In the genomic region with DNA sequence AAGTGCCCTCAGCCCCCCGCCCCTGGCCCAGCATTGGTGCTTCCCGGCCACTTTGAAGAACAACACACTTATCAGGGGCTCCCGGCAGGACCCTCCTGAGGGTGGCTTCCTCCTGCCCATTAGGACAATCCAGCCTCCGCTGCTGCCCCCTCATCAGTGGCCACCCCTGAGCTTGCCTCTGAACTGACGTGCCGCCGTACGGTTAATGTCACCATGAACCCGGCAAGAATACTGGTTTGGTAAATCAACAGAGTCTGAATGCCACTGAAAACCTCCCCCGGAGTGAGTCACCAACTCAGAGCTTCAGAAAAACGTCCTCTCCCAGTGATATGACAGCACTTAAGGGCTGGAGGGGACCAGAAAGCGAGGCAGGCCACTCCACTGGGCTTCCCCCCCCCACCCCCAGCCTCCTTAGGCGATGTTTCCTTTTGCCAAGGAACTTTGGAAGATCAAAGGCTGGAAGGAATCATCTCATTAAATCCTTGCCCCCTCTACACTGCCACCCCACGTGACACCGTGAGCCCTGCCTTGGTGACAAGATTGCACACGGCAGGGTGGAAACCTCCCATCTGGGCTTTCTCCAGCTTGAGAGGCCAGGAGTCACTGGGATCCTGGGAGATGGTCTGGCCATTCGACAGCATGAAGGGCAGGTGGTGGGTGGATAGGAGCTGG, we compare ENCODE assay signal across 10 cellular contexts.
DNase-seq lines count a peak whose midpoint lies in the region; ATAC-seq and TF ChIP-seq lines count a peak whose summit lies in the region.
"Had no signal": no experiment of that assay in that cellular context is flagged by ENCODE, and none has a peak within 500 bp of the region (broad histone marks: within the 10 kb centered on the region; RNA-seq: fewer than 3 reads in every experiment).

No MANE protein-coding gene starts in this region.

- intact Hi-C loops in posterior vena cava (cut with DNase I) = no loop called here

- H3K4me3 Mint-ChIP-seq in activated naive CD4-positive, alpha-beta T cell treated with anti-CD3 and anti-CD28 coated beads, Interleukin-2, amount 10 ng/mL, durations not matched to agents 7 days and 5 days = no peak overlapping the region
- no peak overlapping the region for H3K4me3 Mint-ChIP-seq in T-cell

- no peak for TF ChIP-seq CTCF in coronary artery (IDR thresholded peaks at IDR 0.05)

- CTCF ChIA-PET in activated naive CD4-positive, alpha-beta T cell treated with anti-CD3 and anti-CD28 coated beads, Interleukin-2, amount 10 ng/mL, durations not matched to agents 7 days and 5 days (lab: Charles Lee) = no interaction called here
- CTCF ChIA-PET in T-cell (lab: Charles Lee) = no interaction called here

- POLR2A ChIA-PET in T-cell (lab: Charles Lee) = interaction anchor here in 1 of 2 donors (0.6 kb wide), 1 partner anchor 152 kb away, joined by 3 read pairs; no protein-coding TSS in a partner anchor

- peak overlapping the region; percentile 61 for H3K4me3 ChIP-seq in coronary artery

- H3K27me3 Mint-ChIP-seq in activated naive CD4-positive, alpha-beta T cell treated with anti-CD3 and anti-CD28 coated beads, Interleukin-2, amount 10 ng/mL, durations not matched to agents 7 days and 5 days = peaks cover 82% of the 10 kb centered on the region
- H3K27me3 Mint-ChIP-seq in T-cell = peaks cover 24 to 36% of the 10 kb centered on the region in 2 donors

- H3K4me1 Mint-ChIP-seq in activated naive CD4-positive, alpha-beta T cell treated with anti-CD3 and anti-CD28 coated beads, Interleukin-2, amount 10 ng/mL, durations not matched to agents 7 days and 5 days = peaks cover 5% of the 10 kb centered on the region
- peaks cover 6 to 7% (median 7%) of the 10 kb centered on the region in 3 donors for H3K4me1 Mint-ChIP-seq in T-cell

- ATAC-seq in GM19467 (IDR thresholded peaks at IDR 0.05; ENCODE audit: unreplicated experiment) (no peak), T-cell (replicated peaks in 1 of 4) (no peak)
- ATAC-seq: activated CD4-positive, CD25-positive, alpha-beta regulatory T cell treated with anti-CD3 and anti-CD28 coated beads, Interleukin-2, amount 50 U/mL, for 24 hours had no signal

- H3K36me3 Mint-ChIP-seq in activated naive CD4-positive, alpha-beta T cell treated with anti-CD3 and anti-CD28 coated beads, Interleukin-2, amount 10 ng/mL, durations not matched to agents 7 days and 5 days = no peaks in the 10 kb centered on the region
- no peaks in the 10 kb centered on the region for H3K36me3 Mint-ChIP-seq in T-cell

- H3K27ac ChIP-seq in coronary artery = peak overlapping the region; percentile 59 to 87

- no peaks in the 10 kb centered on the region for H3K9me3 Mint-ChIP-seq in activated naive CD4-positive, alpha-beta T cell treated with anti-CD3 and anti-CD28 coated beads, Interleukin-2, amount 10 ng/mL, durations not matched to agents 7 days and 5 days
- H3K9me3 Mint-ChIP-seq in T-cell = no peaks in the 10 kb centered on the region

- no peak overlapping the region for H3K27ac Mint-ChIP-seq in activated naive CD4-positive, alpha-beta T cell treated with anti-CD3 and anti-CD28 coated beads, Interleukin-2, amount 10 ng/mL, durations not matched to agents 7 days and 5 days
- no peak overlapping the region for H3K27ac Mint-ChIP-seq in T-cell

- DNase-seq in Caki2 (ENCODE audit: low read depth) (peak; percentile 8), HuH-7.5 (ENCODE audit: low spot score) (peak; percentile 59), coronary artery (ENCODE audit: low spot score) (no peak), posterior vena cava (ENCODE audit: low spot score) (peak; percentile 71), NOMO-1 (lab: John Stamatoyannopoulos, UW; ENCODE audit: unreplicated experiment in 2 of 2) (no peak), T-cell (no peak)
- no peak for DNase-seq in activated naive CD4-positive, alpha-beta T cell treated with anti-CD3 and anti-CD28 coated beads, Interleukin-2, amount 10 ng/mL, durations not matched to agents 7 days and 5 days
- DNase-seq: DMS79 treated with DMSO at 0.1 percent for 48 hours had no signal

- in situ Hi-C loops in Caki2 (cut with HindIII; ENCODE audit: low pct_unique_long_range_greater_than_20kb, low sequenced_read_pairs) = no loop called here

Comparison
In these comparisons a context has a peak if more than half of its experiments do, and no peak if none do; other contexts are left out.
1. DNase-seq: peak in Caki2 (single experiment), HuH-7.5 (single experiment) and posterior vena cava (single experiment); none in coronary artery (single experiment), NOMO-1 (0 of 2), activated naive CD4-positive, alpha-beta T cell treated with anti-CD3 and anti-CD28 coated beads, Interleukin-2, amount 10 ng/mL, durations not matched to agents 7 days and 5 days (single experiment) and T-cell (0 of 34).